Comparison of ENCODE assay signal across 1 cellular context in genomic region chr13:113975416-113975815, GRCh38.
TF ChIP-seq lines count a peak whose summit lies in the region.

No MANE protein-coding gene starts in this region.

TF ChIP-seq in IMR-90, 13 proteins besides CTCF, POLR2A, EP300 and RAD21 (continued from another document):
- TF ChIP-seq USF2 (IDR thresholded peaks at IDR 0.05; ENCODE audit: low read depth, low read length): no peak
- TF ChIP-seq MAZ (IDR thresholded peaks at IDR 0.05; ENCODE audit: borderline replicate concordance, low read depth, low read length): no peak
- TF ChIP-seq BHLHE40 (IDR thresholded peaks at IDR 0.05; ENCODE audit: low read depth, low read length): no peak
- no peak for TF ChIP-seq RCOR1 (IDR thresholded peaks at IDR 0.05; ENCODE audit: insufficient replicate concordance, low read length)
- TF ChIP-seq RFX5 (IDR thresholded peaks at IDR 0.05; ENCODE audit: low read depth, low read length): no peak
